Comparison of ENCODE assay signal across 14 cellular contexts in the genomic region with DNA sequence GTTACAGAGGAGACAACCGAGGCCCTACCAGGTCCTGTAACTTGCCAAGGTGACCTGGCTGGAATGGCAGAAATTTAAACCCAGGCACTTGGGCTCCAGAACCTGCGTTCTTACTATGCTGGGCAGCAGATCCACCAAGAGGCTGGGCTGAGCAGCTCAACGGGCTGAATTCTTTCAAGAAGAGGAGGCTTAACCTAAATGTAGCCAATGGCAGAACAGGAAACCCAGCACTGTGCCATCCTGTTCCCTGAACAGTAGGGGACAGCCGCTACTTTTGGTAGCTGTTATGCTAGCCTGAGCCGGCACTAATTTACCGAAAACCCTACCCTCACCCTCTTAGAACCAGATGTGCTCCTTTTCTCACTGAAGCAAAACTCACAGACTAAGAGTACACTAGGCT.
"Had no signal": no experiment of that assay in that cellular context is flagged by ENCODE, and none has a peak within 500 bp of the region (broad histone marks: within the 10 kb centered on the region; RNA-seq: fewer than 3 reads in every experiment).

No MANE protein-coding gene starts in this region.

- H3K4me1 ChIP-seq: psoas muscle, thyroid gland had no signal

- H3K9me3 Mint-ChIP-seq: natural killer cell; stimulated activated naive CD8-positive, alpha-beta T cell treated with anti-CD3 and anti-CD28 coated beads, Interleukin-15, Interleukin-2, amounts not matched to agents 100 ng/mL and 50 ng/mL, for 24 hours had no signal

- H3K27me3 ChIP-seq: thyroid gland, vagina had no signal

- H3K27ac ChIP-seq: psoas muscle, thyroid gland, vagina had no signal

- H3K27ac Mint-ChIP-seq: natural killer cell; stimulated activated naive CD8-positive, alpha-beta T cell treated with anti-CD3 and anti-CD28 coated beads, Interleukin-15, Interleukin-2, amounts not matched to agents 100 ng/mL and 50 ng/mL, for 24 hours had no signal

- H3K36me3 Mint-ChIP-seq: natural killer cell had no signal

- H3K9me3 ChIP-seq: psoas muscle, thyroid gland, vagina had no signal

- H3K4me3 Mint-ChIP-seq: natural killer cell; stimulated activated naive CD8-positive, alpha-beta T cell treated with anti-CD3 and anti-CD28 coated beads, Interleukin-15, Interleukin-2, amounts not matched to agents 100 ng/mL and 50 ng/mL, for 24 hours had no signal

- ATAC-seq: natural killer cell, psoas muscle had no signal

- DNase-seq: activated CD4-positive, alpha-beta T cell treated with anti-CD3 and anti-CD28 coated beads, Interleukin-2, amount 50 U/mL, for 48 hours; activated CD4-positive, CD25-positive, alpha-beta regulatory T cell treated with anti-CD3 and anti-CD28 coated beads, Interleukin-2, amount 50 U/mL, for 72 hours; central memory CD4-positive, alpha-beta T cell; effector memory CD4-positive, alpha-beta T cell; erythroblast; natural killer cell; occipital lobe; stimulated activated CD4-positive, alpha-beta T cell treated with anti-CD3 and anti-CD28 coated beads, Interleukin-4, amount 100 ng/mL, for 1 hour; stimulated activated CD8-positive, alpha-beta memory T cell treated with anti-CD3 and anti-CD28 coated beads, Interleukin-4, amount 100 ng/mL, for 48 hours; T-helper 9 cell; thyroid gland had no signal

- H3K27me3 Mint-ChIP-seq: stimulated activated naive CD8-positive, alpha-beta T cell treated with anti-CD3 and anti-CD28 coated beads, Interleukin-15, Interleukin-2, amounts not matched to agents 100 ng/mL and 50 ng/mL, for 24 hours had no signal

- H3K4me3 ChIP-seq: psoas muscle, thyroid gland, vagina had no signal
